In the genomic region with DNA sequence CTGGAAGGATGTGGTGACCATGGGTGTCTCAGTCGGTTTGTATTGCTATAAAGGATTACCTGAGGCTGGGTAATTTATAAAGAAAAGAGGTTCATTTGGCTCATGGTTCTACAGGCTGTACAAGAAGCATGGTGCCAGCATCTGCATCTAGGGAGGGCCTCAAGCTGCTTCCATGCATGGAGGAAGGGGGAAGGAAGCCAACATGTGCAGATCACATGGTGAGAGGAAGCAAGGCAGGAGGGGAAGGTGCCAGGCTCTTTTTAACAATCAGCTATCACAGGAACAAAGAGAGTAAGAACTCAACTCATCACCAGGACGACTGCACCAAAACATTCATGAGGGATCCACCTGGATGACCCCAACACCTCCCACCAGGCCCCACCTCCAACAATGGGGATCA, we compare ENCODE assay signal across 32 cellular contexts.
"Had no signal": no experiment of that assay in that cellular context is flagged by ENCODE, and none has a peak within 500 bp of the region (broad histone marks: within the 10 kb centered on the region; RNA-seq: fewer than 3 reads in every experiment).

No MANE protein-coding gene starts in this region.

- FAIRE-seq: astrocyte, bronchial epithelial cell, colon had no signal

- H3K27ac ChIP-seq: brain microvascular endothelial cell, esophagus muscularis mucosa, foreskin keratinocyte, gastrocnemius medialis had no signal

- H3K27me3 Mint-ChIP-seq: activated CD4-positive, alpha-beta memory T cell treated with anti-CD3 and anti-CD28 coated beads for 36 hours; activated CD8-positive, alpha-beta memory T cell treated with anti-CD3 and anti-CD28 coated beads, Interleukin-2, amount 10 ng/mL, durations not matched to agents 7 days and 5 days had no signal

- H3K27ac Mint-ChIP-seq: activated CD4-positive, alpha-beta memory T cell treated with anti-CD3 and anti-CD28 coated beads for 36 hours; activated CD4-positive, alpha-beta T cell treated with anti-CD3 and anti-CD28 coated beads for 36 hours; activated CD4-positive, alpha-beta T cell treated with anti-CD3 and anti-CD28 coated beads, Interleukin-2, amount 10 ng/mL, durations not matched to agents 24 days and 14 days; activated CD8-positive, alpha-beta memory T cell treated with anti-CD3 and anti-CD28 coated beads, Interleukin-2, amount 10 ng/mL, durations not matched to agents 7 days and 5 days; activated CD8-positive, alpha-beta T cell treated with anti-CD3 and anti-CD28 coated beads, Interleukin-2, amount 10 ng/mL, durations not matched to agents 7 days and 5 days; activated naive CD8-positive, alpha-beta T cell; activated T-cell treated with anti-CD3 and anti-CD28 coated beads, Interleukin-2, amount 50 U/mL, for 24 hours; activated T-cell treated with anti-CD3 and anti-CD28 coated beads, Interleukin-2, amount 50 U/mL, for 72 hours; activated T-helper 17 cell treated with anti-CD3 and anti-CD28 coated beads, Interleukin-2, amount 50 U/mL, for 72 hours; effector memory CD8-positive, alpha-beta T cell had no signal

- H3K4me3 Mint-ChIP-seq: activated CD4-positive, alpha-beta memory T cell treated with anti-CD3 and anti-CD28 coated beads for 36 hours; activated CD4-positive, alpha-beta T cell treated with anti-CD3 and anti-CD28 coated beads for 36 hours; activated CD4-positive, alpha-beta T cell treated with anti-CD3 and anti-CD28 coated beads, Interleukin-2, amount 10 ng/mL, durations not matched to agents 24 days and 14 days; activated CD8-positive, alpha-beta memory T cell treated with anti-CD3 and anti-CD28 coated beads, Interleukin-2, amount 10 ng/mL, durations not matched to agents 7 days and 5 days; activated CD8-positive, alpha-beta T cell treated with anti-CD3 and anti-CD28 coated beads, Interleukin-2, amount 10 ng/mL, durations not matched to agents 7 days and 5 days; activated naive CD8-positive, alpha-beta T cell; activated T-cell treated with anti-CD3 and anti-CD28 coated beads, Interleukin-2, amount 50 U/mL, for 24 hours; activated T-cell treated with anti-CD3 and anti-CD28 coated beads, Interleukin-2, amount 50 U/mL, for 72 hours; activated T-helper 17 cell treated with anti-CD3 and anti-CD28 coated beads, Interleukin-2, amount 50 U/mL, for 72 hours; effector memory CD8-positive, alpha-beta T cell had no signal

- H3K27me3 ChIP-seq: brain microvascular endothelial cell, esophagus muscularis mucosa, foreskin keratinocyte, gastrocnemius medialis had no signal

- H3K36me3 Mint-ChIP-seq: activated CD4-positive, alpha-beta memory T cell treated with anti-CD3 and anti-CD28 coated beads for 36 hours; activated CD8-positive, alpha-beta memory T cell treated with anti-CD3 and anti-CD28 coated beads, Interleukin-2, amount 10 ng/mL, durations not matched to agents 7 days and 5 days; activated naive CD8-positive, alpha-beta T cell had no signal

- H3K4me3 ChIP-seq: esophagus muscularis mucosa, gastrocnemius medialis had no signal

- H3K9me3 ChIP-seq: esophagus muscularis mucosa, gastrocnemius medialis had no signal

- H3K9me3 Mint-ChIP-seq: activated CD4-positive, alpha-beta memory T cell treated with anti-CD3 and anti-CD28 coated beads for 36 hours; activated CD4-positive, alpha-beta T cell treated with anti-CD3 and anti-CD28 coated beads, Interleukin-2, amount 10 ng/mL, durations not matched to agents 24 days and 14 days; activated T-cell treated with anti-CD3 and anti-CD28 coated beads, Interleukin-2, amount 50 U/mL, for 24 hours; activated T-cell treated with anti-CD3 and anti-CD28 coated beads, Interleukin-2, amount 50 U/mL, for 72 hours; activated T-helper 17 cell treated with anti-CD3 and anti-CD28 coated beads, Interleukin-2, amount 50 U/mL, for 72 hours had no signal

- DNase-seq: activated CD4-positive, alpha-beta memory T cell treated with anti-CD3 and anti-CD28 coated beads for 36 hours; activated CD4-positive, alpha-beta T cell treated with anti-CD3 and anti-CD28 coated beads for 36 hours; activated CD4-positive, alpha-beta T cell treated with anti-CD3 and anti-CD28 coated beads, Interleukin-2, amount 10 ng/mL, durations not matched to agents 24 days and 14 days; activated CD4-positive, CD25-positive, alpha-beta regulatory T cell; activated CD4-positive, CD25-positive, alpha-beta regulatory T cell treated with anti-CD3 and anti-CD28 coated beads, Interleukin-2, amount 50 U/mL, for 72 hours; activated CD8-positive, alpha-beta memory T cell treated with anti-CD3 and anti-CD28 coated beads, Interleukin-2, amount 10 ng/mL, durations not matched to agents 7 days and 5 days; activated CD8-positive, alpha-beta memory T cell treated with anti-CD3 and anti-CD28 coated beads, Interleukin-2, amount 50 U/mL, for 4 hours; activated CD8-positive, alpha-beta T cell treated with anti-CD3 and anti-CD28 coated beads, Interleukin-2, amount 10 ng/mL, durations not matched to agents 7 days and 5 days; activated effector memory CD4-positive, alpha-beta T cell treated with Interleukin-2 at 50 U/mL for 16 hours; activated gamma-delta T cell treated with Interleukin-2 at 50 U/mL for 16 hours; activated naive CD4-positive, alpha-beta T cell treated with anti-CD3 and anti-CD28 coated beads, Interleukin-2, amount 50 U/mL, for 16 hours; activated naive CD4-positive, alpha-beta T cell treated with Interleukin-2 at 50 U/mL for 16 hours; activated T-cell treated with anti-CD3 and anti-CD28 coated beads, Interleukin-2, amount 50 U/mL, for 24 hours; activated T-cell treated with anti-CD3 and anti-CD28 coated beads, Interleukin-2, amount 50 U/mL, for 72 hours; amniotic stem cell; anterior cingulate cortex; brain microvascular endothelial cell; caudate nucleus; cortex of kidney; dermis blood vessel endothelial cell; effector CD4-positive, alpha-beta T cell; effector memory CD8-positive, alpha-beta T cell; erythroblast; foreskin keratinocyte; gastrocnemius medialis; T-helper 2 cell had no signal

- H3K36me3 ChIP-seq: brain microvascular endothelial cell, esophagus muscularis mucosa, gastrocnemius medialis had no signal

- H3K4me1 ChIP-seq: gastrocnemius medialis had no signal

- ATAC-seq: activated CD4-positive, alpha-beta T cell treated with anti-CD3 and anti-CD28 coated beads for 36 hours; activated CD8-positive, alpha-beta memory T cell treated with anti-CD3 and anti-CD28 coated beads, Interleukin-2, amount 10 ng/mL, durations not matched to agents 7 days and 5 days; activated CD8-positive, alpha-beta T cell treated with anti-CD3 and anti-CD28 coated beads, Interleukin-2, amount 10 ng/mL, durations not matched to agents 7 days and 5 days; activated T-cell treated with anti-CD3 and anti-CD28 coated beads, Interleukin-2, amount 50 U/mL, for 72 hours; activated T-helper 17 cell treated with anti-CD3 and anti-CD28 coated beads, Interleukin-2, amount 50 U/mL, for 72 hours; effector memory CD8-positive, alpha-beta T cell; gastrocnemius medialis had no signal

- H3K4me1 Mint-ChIP-seq: activated CD4-positive, alpha-beta T cell treated with anti-CD3 and anti-CD28 coated beads for 36 hours; activated CD4-positive, alpha-beta T cell treated with anti-CD3 and anti-CD28 coated beads, Interleukin-2, amount 10 ng/mL, durations not matched to agents 24 days and 14 days; activated CD8-positive, alpha-beta memory T cell treated with anti-CD3 and anti-CD28 coated beads, Interleukin-2, amount 10 ng/mL, durations not matched to agents 7 days and 5 days; activated T-helper 17 cell treated with anti-CD3 and anti-CD28 coated beads, Interleukin-2, amount 50 U/mL, for 72 hours had no signal
